Comparison of ENCODE assay signal across 8 cellular contexts in the genomic region with DNA sequence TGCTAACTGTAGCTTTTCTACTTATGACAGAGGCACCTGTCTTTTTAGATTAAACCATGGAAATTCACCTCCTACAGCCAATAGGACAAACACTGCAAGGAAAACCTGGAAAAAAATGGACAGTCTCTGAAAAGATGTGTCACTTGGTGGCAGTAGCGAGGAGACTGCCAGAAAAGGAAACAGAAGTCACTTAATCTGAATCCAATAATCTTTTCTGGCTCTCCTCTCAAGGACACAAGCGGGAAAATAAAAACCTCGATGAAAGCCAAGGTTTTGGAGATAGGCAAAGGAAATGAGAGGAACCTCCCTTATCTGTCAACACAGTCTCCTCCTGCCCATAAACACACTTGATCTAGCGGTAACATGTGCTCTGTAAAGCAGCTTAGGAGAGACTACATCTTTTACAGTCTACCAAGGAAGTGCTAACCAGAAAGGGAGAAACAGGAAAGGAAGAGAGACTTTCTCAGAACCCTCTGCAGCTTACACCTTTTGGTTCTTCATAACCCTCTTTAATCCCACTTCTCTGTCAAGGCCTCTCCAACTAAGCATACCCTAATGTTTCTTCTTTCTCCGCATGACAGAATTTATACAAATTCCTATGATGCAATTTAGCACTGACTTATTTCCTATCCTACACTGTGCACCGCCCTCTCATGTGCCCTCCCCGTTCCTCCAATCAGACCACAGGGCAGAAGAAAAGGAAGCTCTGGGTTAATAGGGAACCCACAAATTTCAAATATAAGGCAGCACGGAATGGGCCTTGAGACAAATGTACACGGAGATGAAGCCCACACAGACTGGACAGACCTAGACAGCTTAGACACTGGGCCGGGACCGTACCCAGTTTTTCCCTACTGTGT. TPM values are rescaled to one million over a fixed set of nuclear protein-coding genes. Genes with fewer than 3 reads are reported as not detected.
DNase-seq lines count a peak whose midpoint lies in the region; ATAC-seq and FAIRE-seq lines count a peak whose summit lies in the region.

No MANE protein-coding gene starts in this region.

- in situ Hi-C loops in SK-MEL-5 (cut with HindIII; ENCODE audit: low pct_unique_long_range_greater_than_20kb, low sequenced_read_pairs), result no loop called here

- peak; percentile 51 for ATAC-seq in GM21619 (IDR thresholded peaks at IDR 0.05; ENCODE audit: unreplicated experiment)

- no peak for FAIRE-seq in urothelium cell line (lab: Jason Lieb, UNC)

- peak; percentile 21 for DNase-seq in stimulated activated CD4-positive, alpha-beta T cell treated with anti-CD3 and anti-CD28 coated beads, Interleukin-15, amount 100 ng/mL, for 24 hours
- no peak for DNase-seq in stimulated activated CD4-positive, alpha-beta T cell treated with anti-CD3 and anti-CD28 coated beads, Interleukin-4, amount 100 ng/mL, for 1 hour
- DNase-seq in HUDEP-2 (lab: John Stamatoyannopoulos, UW; ENCODE audit: unreplicated experiment in 76 of 76) (peak in 70 of 76 experiments; percentile 3 to 90 (median 44)), SK-MEL-5 (ENCODE audit: low read depth, low spot score) (peak; percentile 68), dermis blood vessel endothelial cell (peak; percentile 75), medulla oblongata (ENCODE audit: extremely low spot score) (peak; percentile 78), urothelium cell line (ENCODE audit: low spot score) (peak; percentile 42)

RNA-seq across cellular contexts. Expression of gene CLASP1, which starts 52.8 kb away (rescaled TPM):
- total RNA-seq in SK-MEL-5 (2014; rRNA removed; shearing (Covaris generic)), result 27.0 and 31.2 TPM in 2 replicates
- polyA plus RNA-seq in SK-MEL-5 (2015; cell fraction: cytosol; rRNA removed), result 25.4 and 44.4 TPM in 2 replicates
- polyA plus RNA-seq in SK-MEL-5 (2015; cell fraction: nucleus; rRNA removed), result 62.4 and 70.5 TPM in 2 replicates
- total RNA-seq in dermis blood vessel endothelial cell, result 51.9 and 67.7 TPM in 2 replicates
